In the genomic region with DNA sequence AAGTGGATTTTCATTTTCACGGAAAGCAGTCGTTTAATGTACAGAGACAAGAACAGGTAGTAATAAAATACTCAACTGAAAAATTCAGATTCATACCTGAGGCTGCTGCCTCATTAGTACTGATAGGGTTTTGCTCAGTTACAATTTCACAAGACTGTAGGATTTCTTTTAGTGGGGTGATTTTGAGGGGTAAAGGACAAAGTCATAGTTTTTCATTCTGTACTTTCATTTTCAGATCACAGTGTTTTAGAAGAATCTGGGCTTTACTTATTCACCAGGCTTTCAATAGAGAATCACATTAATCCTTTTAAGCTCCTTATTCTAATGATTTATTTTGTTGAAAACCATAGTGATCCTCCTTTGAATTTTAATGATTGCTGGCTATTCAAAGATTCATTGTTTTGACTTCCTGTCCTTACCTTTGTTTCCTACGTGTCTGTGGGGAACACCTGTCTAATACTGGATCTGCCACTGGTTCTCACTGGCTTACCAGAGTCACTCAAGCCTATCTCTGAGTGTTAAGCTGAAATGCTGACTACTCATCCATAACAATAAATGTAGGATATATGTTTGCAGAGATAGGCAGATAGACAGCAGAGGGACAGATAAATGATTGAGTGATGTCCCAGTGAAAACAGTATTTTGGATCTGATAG, we compare ENCODE assay signal across 24 cellular contexts.
A peak's percentile ranks its signal among the peaks of the same experiment; 100 is the strongest.
DNase-seq lines count a peak whose midpoint lies in the region; ATAC-seq lines count a peak whose summit lies in the region.
"Had no signal": no experiment of that assay in that cellular context is flagged by ENCODE, and none has a peak within 500 bp of the region (broad histone marks: within the 10 kb centered on the region; RNA-seq: fewer than 3 reads in every experiment).

No MANE protein-coding gene starts in this region.

- ATAC-seq in esophagus mucosa, result peak; percentile 32
- ATAC-seq in HG03378 (IDR thresholded peaks at IDR 0.05; ENCODE audit: unreplicated experiment), result no peak
- ATAC-seq in GM18909 (IDR thresholded peaks at IDR 0.05; ENCODE audit: poor library complexity, unreplicated experiment), result no peak
- ATAC-seq: activated T-helper 17 cell treated with anti-CD3 and anti-CD28 coated beads, Interleukin-2, amount 50 U/mL, for 72 hours; gastroesophageal sphincter; natural killer cell; PC-3; WTC11 had no signal

- DNase-seq in DMS79 treated with DMSO at 0.1 percent for 48 hours (lab: John Stamatoyannopoulos, UW) (peak; percentile 76), DMS79 (lab: John Stamatoyannopoulos, UW) (no peak), NCI-H1105 treated with DMSO at 0.1 percent for 48 hours (lab: John Stamatoyannopoulos, UW) (peak; percentile 19), NCI-H510A treated with DMSO at 0.1 percent for 48 hours (lab: John Stamatoyannopoulos, UW) (peak; percentile 72), NCI-H226 (no peak)
- DNase-seq: activated CD4-positive, alpha-beta T cell treated with anti-CD3 and anti-CD28 coated beads, Interleukin-2, amount 50 U/mL, for 48 hours; activated CD8-positive, alpha-beta memory T cell treated with anti-CD3 and anti-CD28 coated beads, Interleukin-2, amount 50 U/mL, for 48 hours; CD4-positive, CD25-positive, alpha-beta regulatory T cell; DND-41; hypothalamus; natural killer cell; NCI-H187 treated with DMSO at 0.1 percent for 48 hours; PC-3; retina; SHP77; stimulated activated CD4-positive, alpha-beta T cell treated with anti-CD3 and anti-CD28 coated beads, Interleukin-2, amount 100 ng/mL, for 24 hours; SW 1271; upper lobe of left lung had no signal

Comparison
In these comparisons a context has a peak if more than half of its experiments do, and no peak if none do; other contexts are left out.
1. DNase-seq: peak in DMS79 treated with DMSO at 0.1 percent for 48 hours (single experiment), NCI-H1105 treated with DMSO at 0.1 percent for 48 hours (single experiment) and NCI-H510A treated with DMSO at 0.1 percent for 48 hours (single experiment); none in DMS79 (single experiment) and NCI-H226 (single experiment).